In the genomic region with DNA sequence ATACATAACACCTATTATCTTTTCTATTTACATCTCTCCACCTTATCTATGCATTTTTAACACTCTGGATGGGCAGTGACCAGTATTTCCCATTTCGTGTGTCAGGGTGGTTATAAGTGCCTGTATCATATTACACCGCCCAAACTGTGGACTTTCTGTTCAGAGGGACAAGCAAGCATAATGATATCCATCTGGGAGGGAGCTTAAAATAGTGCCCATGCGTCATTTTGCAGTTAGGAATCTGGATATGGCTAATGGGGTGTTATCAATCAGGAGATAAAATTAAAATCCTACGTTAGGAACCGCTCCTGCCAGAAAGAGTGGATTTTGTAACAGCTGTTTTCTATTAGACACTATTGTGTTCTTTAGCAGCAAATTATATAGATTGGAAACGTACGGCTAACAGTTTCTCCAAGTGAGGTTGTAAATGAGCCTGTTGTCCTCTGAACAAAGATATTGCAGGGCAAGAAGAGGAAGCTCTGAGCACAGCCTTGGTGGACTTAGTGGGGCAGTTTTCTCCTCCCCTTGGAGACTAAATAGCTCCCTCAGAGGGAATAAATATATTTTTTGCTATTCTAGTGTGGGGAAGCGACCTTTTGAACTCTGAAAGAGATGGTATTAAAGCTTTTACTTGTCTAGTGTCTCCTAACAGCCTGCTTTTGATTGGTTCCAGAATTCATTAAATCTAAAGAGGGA, we compare ENCODE assay signal across 14 cellular contexts.
A peak's percentile ranks its signal among the peaks of the same experiment; 100 is the strongest.
DNase-seq lines count a peak whose midpoint lies in the region; ATAC-seq lines count a peak whose summit lies in the region.
"Had no signal": no experiment of that assay in that cellular context is flagged by ENCODE, and none has a peak within 500 bp of the region (broad histone marks: within the 10 kb centered on the region; RNA-seq: fewer than 3 reads in every experiment).

No MANE protein-coding gene starts in this region.

- intact Hi-C loops in sciatic nerve (cut with DNase I): no loop called here

- H3K36me3 ChIP-seq in endocrine pancreas (ENCODE audit: control insufficient read depth, insufficient read depth, low read length): no peaks in the 10 kb centered on the region
- H3K36me3 ChIP-seq: neutrophil, stomach had no signal

- peak; percentile 72 for DNase-seq in NCI-H1092 treated with DMSO at 0.1 percent for 48 hours (lab: John Stamatoyannopoulos, UW)
- no peak for DNase-seq in NCI-H1092 (lab: John Stamatoyannopoulos, UW)
- peak; percentile 65 for DNase-seq in NCI-H2227 (lab: John Stamatoyannopoulos, UW; ENCODE audit: unreplicated experiment)
- DNase-seq in sciatic nerve (ENCODE audit: low spot score): no peak
- no peak for DNase-seq in activated CD4-positive, alpha-beta T cell treated with anti-CD3 and anti-CD28 coated beads for 1 hour
- no peak for DNase-seq in cerebellar nuclear complex (lab: John Stamatoyannopoulos, UW)
- DNase-seq: activated CD4-positive, alpha-beta T cell treated with anti-CD3 and anti-CD28 coated beads for 36 hours; activated gamma-delta T cell; NCI-H2029; stimulated activated CD4-positive, alpha-beta T cell treated with anti-CD3 and anti-CD28 coated beads, Interleukin-2, amount 100 ng/mL, for 48 hours; stomach had no signal

- H3K9ac ChIP-seq in endocrine pancreas (ENCODE audit: control insufficient read depth, insufficient read depth, low read length): no peak overlapping the region

- H3K4me1 ChIP-seq in endocrine pancreas (ENCODE audit: control insufficient read depth, insufficient read depth, low read length): peaks cover 11% of the 10 kb centered on the region
- H3K4me1 ChIP-seq: stomach had no signal

- H3K4me3 ChIP-seq in endocrine pancreas (ENCODE audit: control insufficient read depth, insufficient read depth, low read length): peak overlapping the region; percentile 45
- H3K4me3 ChIP-seq: stomach had no signal

- H3K27me3 ChIP-seq in endocrine pancreas (ENCODE audit: control insufficient read depth, insufficient read depth, low read length): no peaks in the 10 kb centered on the region
- H3K27me3 ChIP-seq: neutrophil, stomach had no signal

- H3K9me3 ChIP-seq in endocrine pancreas (ENCODE audit: control insufficient read depth, low read length): no peaks in the 10 kb centered on the region
- H3K9me3 ChIP-seq: neutrophil, stomach had no signal

- peak; percentile 41 for ATAC-seq in sciatic nerve
- ATAC-seq in HG02870 (IDR thresholded peaks at IDR 0.05; ENCODE audit: unreplicated experiment): no peak
- ATAC-seq: activated CD4-positive, alpha-beta T cell treated with anti-CD3 and anti-CD28 coated beads for 36 hours had no signal

Comparison
In these comparisons a context has a peak if more than half of its experiments do, and no peak if none do; other contexts are left out.
1. DNase-seq: peak in NCI-H1092 treated with DMSO at 0.1 percent for 48 hours (single experiment) and NCI-H2227 (single experiment); none in NCI-H1092 (single experiment), sciatic nerve (single experiment), activated CD4-positive, alpha-beta T cell treated with anti-CD3 and anti-CD28 coated beads for 1 hour (single experiment) and cerebellar nuclear complex (0 of 2).